In the genomic region with DNA sequence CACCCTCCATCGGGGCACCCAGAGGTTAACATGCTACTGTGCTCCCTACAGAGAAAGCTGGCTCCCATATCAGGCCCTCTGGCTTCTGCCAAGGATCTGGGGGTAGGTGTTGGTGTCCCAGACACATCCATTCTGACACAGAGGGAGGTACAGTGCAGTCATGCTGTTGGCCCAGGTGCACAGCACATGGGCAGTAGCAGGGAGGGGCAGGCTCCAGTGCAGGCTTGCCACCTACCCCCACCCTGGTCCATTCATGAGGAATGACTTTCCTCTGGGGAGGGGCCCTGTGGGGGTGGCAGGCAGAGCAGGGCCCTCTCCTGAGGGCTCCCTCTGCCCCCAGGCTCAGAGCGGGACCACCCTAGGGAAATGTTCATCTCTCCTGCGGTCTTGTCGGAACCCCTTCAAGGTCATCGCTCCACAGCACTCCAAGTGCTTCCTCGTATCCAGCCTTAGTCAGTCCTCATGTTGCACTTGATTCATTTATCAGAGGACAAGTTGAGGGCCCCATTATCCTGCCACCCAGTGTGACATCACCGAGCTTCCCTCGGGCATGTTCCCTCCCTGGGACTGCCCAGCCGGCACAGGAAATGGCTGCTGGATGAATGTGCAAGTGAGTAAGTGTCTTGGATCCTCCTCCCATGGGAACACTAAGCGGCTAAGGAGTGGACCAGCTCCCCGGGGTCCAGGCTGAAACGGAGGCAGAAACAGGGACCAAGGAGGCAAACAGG, we compare ENCODE assay signal across 8 cellular contexts. TPM values are rescaled to one million over a fixed set of nuclear protein-coding genes. Genes with fewer than 3 reads are reported as not detected.
A peak's percentile ranks its signal among the peaks of the same experiment; 100 is the strongest.
DNase-seq lines count a peak whose midpoint lies in the region; ATAC-seq and TF ChIP-seq lines count a peak whose summit lies in the region.

No MANE protein-coding gene starts in this region.

- DNase-seq in GOT3 (lab: John Stamatoyannopoulos, UW) = peak; percentile 39
- DNase-seq in activated CD8-positive, alpha-beta T cell treated with anti-CD3 and anti-CD28 coated beads for 36 hours = no peak
- DNase-seq in Right ventricle myocardium superior = no peak
- no peak for DNase-seq in effector CD8-positive, alpha-beta T cell (lab: John Stamatoyannopoulos, UW)
- DNase-seq in left colon = no peak

- peaks cover 14% of the 10 kb centered on the region for H3K4me1 Mint-ChIP-seq in activated CD8-positive, alpha-beta T cell treated with anti-CD3 and anti-CD28 coated beads for 36 hours (ENCODE audit: low read depth)

- no peak for ATAC-seq in activated CD8-positive, alpha-beta T cell treated with anti-CD3 and anti-CD28 coated beads for 36 hours
- peak; percentile 55 for ATAC-seq in Right ventricle myocardium superior (ENCODE audit: poor library complexity)
- ATAC-seq in HG03457 (IDR thresholded peaks at IDR 0.05; ENCODE audit: unreplicated experiment) = no peak
- ATAC-seq in left colon = no peak
- no peak for ATAC-seq in HG03108 (IDR thresholded peaks at IDR 0.05; ENCODE audit: unreplicated experiment)

- no peak overlapping the region for H3K4me3 ChIP-seq in skeletal muscle tissue (ENCODE audit: low read length in 3 of 3)

- TF ChIP-seq CTCF in activated CD8-positive, alpha-beta T cell treated with anti-CD3 and anti-CD28 coated beads for 36 hours (IDR thresholded peaks at IDR 0.05) = no peak

- no peaks in the 10 kb centered on the region for H3K9me3 ChIP-seq in skeletal muscle tissue (ENCODE audit: control insufficient read depth in 3 of 3, low read length in 3 of 3)

- peak overlapping the region; percentile 7 for H3K27ac ChIP-seq in skeletal muscle tissue (ENCODE audit: low read depth, low read length)

- intact Hi-C loops in activated CD8-positive, alpha-beta T cell treated with anti-CD3 and anti-CD28 coated beads for 36 hours (cut with micrococcal nuclease) = no loop called here
- intact Hi-C loops in Right ventricle myocardium superior (cut with DNase I) (no loop called here), left colon (cut with DNase I, micrococcal nuclease) (no loop called here)

- H3K27ac Mint-ChIP-seq in activated CD8-positive, alpha-beta T cell treated with anti-CD3 and anti-CD28 coated beads for 36 hours = peak overlapping the region; percentile 1

- POLR2A ChIA-PET in activated CD8-positive, alpha-beta T cell treated with anti-CD3 and anti-CD28 coated beads for 36 hours (lab: Charles Lee) = interaction anchor here (1.0 to 1.6 kb wide), 2 partner anchors 9 to 51 kb away, joined by 4 read pairs; no protein-coding TSS in a partner anchor

- H3K36me3 Mint-ChIP-seq in activated CD8-positive, alpha-beta T cell treated with anti-CD3 and anti-CD28 coated beads for 36 hours (ENCODE audit: low read depth) = peaks cover 12% of the 10 kb centered on the region

- no peaks in the 10 kb centered on the region for H3K27me3 ChIP-seq in skeletal muscle tissue (ENCODE audit: control insufficient read depth in 3 of 3, insufficient read depth in 3 of 3, low read length in 3 of 3)

- H3K4me3 Mint-ChIP-seq in activated CD8-positive, alpha-beta T cell treated with anti-CD3 and anti-CD28 coated beads for 36 hours = no peak overlapping the region

- H3K36me3 ChIP-seq in skeletal muscle tissue (ENCODE audit: control insufficient read depth in 3 of 3, insufficient read depth in 3 of 3, low read length in 3 of 3) = peaks cover 22 to 30% (median 24%) of the 10 kb centered on the region in 3 donors

- H3K9ac ChIP-seq in skeletal muscle tissue (ENCODE audit: low read depth in 1 of 3, low read length in 3 of 3) = peak overlapping the region in 1 of 3 donors; percentile 54

- peaks cover 12 to 52% (median 50%) of the 10 kb centered on the region in 3 donors for H3K4me1 ChIP-seq in skeletal muscle tissue (ENCODE audit: control insufficient read depth in 3 of 3, insufficient read depth in 3 of 3, low read length in 3 of 3)

- no peaks in the 10 kb centered on the region for H3K9me3 Mint-ChIP-seq in activated CD8-positive, alpha-beta T cell treated with anti-CD3 and anti-CD28 coated beads for 36 hours

- H3K27me3 Mint-ChIP-seq in activated CD8-positive, alpha-beta T cell treated with anti-CD3 and anti-CD28 coated beads for 36 hours = no peaks in the 10 kb centered on the region

- CTCF ChIA-PET in activated CD8-positive, alpha-beta T cell treated with anti-CD3 and anti-CD28 coated beads for 36 hours (lab: Charles Lee) = no interaction called here

RNA-seq across cellular contexts. Expression of gene DUSP7, which starts 10.0 kb away (rescaled TPM):
- total RNA-seq in activated CD8-positive, alpha-beta T cell treated with anti-CD3 and anti-CD28 coated beads for 36 hours = 10 to 100 TPM; 19.6 to 21.6 TPM
- total RNA-seq in Right ventricle myocardium superior = 23.2 TPM
- 5.2 TPM for total RNA-seq in skeletal muscle tissue
- 1 to 10 TPM; 7.4 to 9.1 TPM for total RNA-seq in left colon

RNA-seq across cellular contexts. Expression of gene RPL29, which starts 50.7 kb away (rescaled TPM):
- total RNA-seq in activated CD8-positive, alpha-beta T cell treated with anti-CD3 and anti-CD28 coated beads for 36 hours = 1,000 to 10,000 TPM; 2,039 to 2,045 TPM
- 594 TPM for total RNA-seq in Right ventricle myocardium superior
- total RNA-seq in skeletal muscle tissue = 1,532 TPM
- 100 to 1,000 TPM; 894 to 910 TPM for total RNA-seq in left colon
